In the genomic region with DNA sequence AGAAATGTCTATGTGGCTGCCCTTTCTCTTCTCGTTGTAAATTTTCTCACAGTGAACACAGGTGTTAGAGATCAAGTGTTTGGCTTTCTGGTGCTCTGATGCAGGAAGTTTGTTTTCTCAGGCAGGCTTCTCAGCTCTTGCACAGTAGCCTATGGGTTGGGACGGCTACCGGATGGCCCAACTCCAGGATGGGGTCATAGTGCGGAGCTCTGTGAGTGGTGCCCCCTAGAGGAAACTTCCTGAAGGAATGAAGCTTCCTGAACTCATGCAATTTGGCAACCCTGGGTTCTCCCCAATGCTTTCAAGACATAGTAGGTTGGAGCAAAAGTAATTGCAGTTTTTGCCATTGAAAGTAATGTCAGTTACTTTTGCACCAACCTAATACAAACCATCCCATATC, we compare ENCODE assay signal across 1 cellular context.
TF ChIP-seq lines count a peak whose summit lies in the region.

No MANE protein-coding gene starts in this region.

TF ChIP-seq in HCT116, 20 proteins besides CTCF, POLR2A, EP300 and RAD21 (continued from another document):
- TF ChIP-seq ZBTB33 (IDR thresholded peaks at IDR 0.05; ENCODE audit: extremely low read depth, insufficient replicate concordance, low read length), result no peak
- no peak for TF ChIP-seq ATF3 (IDR thresholded peaks at IDR 0.05)
- no peak for TF ChIP-seq EGR1 (IDR thresholded peaks at IDR 0.05; ENCODE audit: low read depth)
- TF ChIP-seq POLR2AphosphoS5 (IDR thresholded peaks at IDR 0.05; ENCODE audit: low read depth, low read length), result no peak
- no peak for TF ChIP-seq CBX3 (IDR thresholded peaks at IDR 0.05; ENCODE audit: low read depth)
- no peak for TF ChIP-seq ELF1 (IDR thresholded peaks at IDR 0.05; ENCODE audit: borderline replicate concordance, low read depth)
- TF ChIP-seq TCF7L2 (IDR thresholded peaks at IDR 0.05; ENCODE audit: borderline replicate concordance, extremely low read depth, insufficient read depth, insufficient read length), result no peak
